Comparison of ENCODE assay signal across 16 cellular contexts in the genomic region with DNA sequence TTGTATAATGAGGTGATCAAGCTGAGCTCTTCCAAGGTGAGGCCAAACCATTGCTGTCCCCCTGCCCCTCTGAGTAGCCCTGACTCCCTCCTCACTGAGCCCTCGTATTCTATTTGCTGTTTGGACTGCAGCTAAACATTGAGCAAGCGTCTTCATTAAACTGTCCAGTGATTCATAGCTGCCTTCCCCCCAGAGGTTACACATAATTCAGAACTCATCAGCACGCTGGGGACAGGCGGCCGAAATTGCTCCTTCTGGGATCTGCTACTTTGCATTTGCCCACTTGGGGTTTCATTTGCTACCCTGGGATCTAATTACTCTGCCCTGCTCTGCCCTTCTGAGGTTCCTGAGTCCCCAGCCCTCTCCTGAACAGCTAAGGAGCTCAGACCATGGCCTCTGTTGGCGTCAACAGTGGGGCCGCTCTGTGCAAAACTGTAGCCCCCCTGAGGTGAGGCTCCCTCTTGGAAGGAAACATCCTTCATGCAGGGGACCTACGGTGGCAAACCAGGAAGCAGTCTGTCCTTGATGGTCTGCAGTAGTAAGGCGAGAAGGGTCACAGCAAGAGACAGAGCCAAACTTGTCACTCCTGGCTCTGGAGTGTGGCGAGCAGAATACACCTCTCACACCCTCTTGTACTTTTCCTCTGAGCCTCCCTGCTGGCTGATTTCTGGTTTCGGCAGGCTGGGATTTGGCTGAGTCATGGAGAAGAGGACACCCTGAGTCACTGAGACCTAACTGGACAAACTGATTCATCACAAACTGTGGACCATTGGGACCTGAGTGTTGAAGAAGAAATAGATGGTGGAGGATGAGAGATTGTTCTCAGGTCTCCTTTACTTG.
DNase-seq lines count a peak whose midpoint lies in the region; ATAC-seq and TF ChIP-seq lines count a peak whose summit lies in the region.
"Had no signal": no experiment of that assay in that cellular context is flagged by ENCODE, and none has a peak within 500 bp of the region (broad histone marks: within the 10 kb centered on the region; RNA-seq: fewer than 3 reads in every experiment).

No MANE protein-coding gene starts in this region.

- H3K79me1 ChIP-seq in H9 (ENCODE audit: insufficient read depth, low read depth, low read length, poor library complexity, severe bottlenecking) = no peaks in the 10 kb centered on the region

- H3K27ac Mint-ChIP-seq in H9 = peak overlapping the region in 1 of 3 experiments; percentile 69; a peak in 1 of 7 replicates
- peak overlapping the region; percentile 81 for H3K27ac Mint-ChIP-seq in nephron progenitor cell
- H3K27ac Mint-ChIP-seq: activated T-cell treated with anti-CD3 and anti-CD28 coated beads, Interleukin-2, amount 50 U/mL, for 72 hours had no signal

- no peak overlapping the region for H4K91ac ChIP-seq in H9 (ENCODE audit: insufficient read length, low read depth, low read length)

- TF ChIP-seq CTCF in H9 (conservative IDR thresholded peaks at IDR 0.05) (no peak), astrocyte of the spinal cord (IDR thresholded peaks at IDR 0.05; ENCODE audit: low read depth, low read length) (no peak), nephron progenitor cell (IDR thresholded peaks at IDR 0.05) (no peak)

- no peaks in the 10 kb centered on the region for H3K79me2 ChIP-seq in H9 (ENCODE audit: insufficient read depth, low read length)

- no peak overlapping the region for H2BK20ac ChIP-seq in H9 (ENCODE audit: low read depth, low read length, poor library complexity, severe bottlenecking)

- H4K20me1 ChIP-seq in H9 (ENCODE audit: control insufficient read depth, insufficient read depth, insufficient read length) = no peaks in the 10 kb centered on the region

- no peak overlapping the region for H3K9ac ChIP-seq in H9 (ENCODE audit: extremely low read depth, insufficient read length, low read length)

- no peak for ATAC-seq in GM21447 (IDR thresholded peaks at IDR 0.05; ENCODE audit: unreplicated experiment)
- ATAC-seq: activated T-cell treated with anti-CD3 and anti-CD28 coated beads, Interleukin-2, amount 50 U/mL, for 72 hours; HCT116 had no signal

- H3K4me3 ChIP-seq in astrocyte of the spinal cord (ENCODE audit: low read depth, low read length) = no peak overlapping the region
- H3K4me3 ChIP-seq: ascending aorta, PC-9 had no signal

- H3K9me3 ChIP-seq in H9 (ENCODE audit: control insufficient read depth, low read depth, low read length) = no peaks in the 10 kb centered on the region
- H3K9me3 ChIP-seq: ascending aorta had no signal

- H4K5ac ChIP-seq in H9 (ENCODE audit: insufficient read length, low read depth, low read length) = no peak overlapping the region

- no peak overlapping the region for H2BK15ac ChIP-seq in H9 (ENCODE audit: low read depth, low read length)

- H3K4me2 ChIP-seq in H9 (ENCODE audit: insufficient read depth, insufficient read length, low read length) = no peak overlapping the region
- H3K4me2 ChIP-seq: PC-9 had no signal

- no peak overlapping the region for H3K27ac ChIP-seq in H9 (ENCODE audit: insufficient read length, low read depth, low read length)
- H3K27ac ChIP-seq: ascending aorta, PC-9 had no signal

- no peaks in the 10 kb centered on the region; the same call in none of the 2 replicates for H3K27me3 Mint-ChIP-seq in H9 (ENCODE audit: low read depth)
- peaks cover 5% of the 10 kb centered on the region for H3K27me3 Mint-ChIP-seq in nephron progenitor cell (ENCODE audit: low read depth, poor library complexity)

- H2BK12ac ChIP-seq in H9 (ENCODE audit: insufficient read length, low read depth, low read length) = no peak overlapping the region

- H3K9me3 Mint-ChIP-seq in H9 = no peaks in the 10 kb centered on the region
- peaks cover 7% of the 10 kb centered on the region for H3K9me3 Mint-ChIP-seq in nephron progenitor cell
- H3K9me3 Mint-ChIP-seq: activated T-cell treated with anti-CD3 and anti-CD28 coated beads, Interleukin-2, amount 50 U/mL, for 72 hours had no signal

- H3K23me2 ChIP-seq in H9 (ENCODE audit: insufficient read length, low read depth, low read length, poor library complexity, severe bottlenecking) = no peaks in the 10 kb centered on the region

- H3K4me1 ChIP-seq in H9 (ENCODE audit: insufficient read depth, low read length) = no peaks in the 10 kb centered on the region
- H3K4me1 ChIP-seq: ascending aorta had no signal

- H2BK5ac ChIP-seq in H9 (ENCODE audit: insufficient read length, low read length) = no peak overlapping the region

- H3K4me3 Mint-ChIP-seq in H9 = no peak overlapping the region
- H3K4me3 Mint-ChIP-seq in nephron progenitor cell = peak overlapping the region; percentile 16
- H3K4me3 Mint-ChIP-seq: activated T-cell treated with anti-CD3 and anti-CD28 coated beads, Interleukin-2, amount 50 U/mL, for 72 hours had no signal

- H2BK120ac ChIP-seq in H9 (ENCODE audit: low read depth, low read length, poor library complexity, severe bottlenecking) = no peak overlapping the region

- DNase-seq in AG20443 (ENCODE audit: low spot score) (peak; percentile 66), H9 (no peak), astrocyte of the spinal cord (ENCODE audit: low read depth, low spot score) (peak; percentile 2), nephron progenitor cell (peak; percentile 16), NCI-H187 treated with DMSO at 0.1 percent for 48 hours (lab: John Stamatoyannopoulos, UW) (no peak), activated T-cell treated with anti-CD3 and anti-CD28 coated beads for 4 hours (no peak)
- DNase-seq in stimulated activated CD4-positive, alpha-beta T cell treated with anti-CD3 and anti-CD28 coated beads, Interleukin-4, amount 100 ng/mL, for 4 hours = no peak
- DNase-seq: activated CD4-positive, alpha-beta T cell treated with anti-CD3 and anti-CD28 coated beads for 4 hours; activated T-cell treated with anti-CD3 and anti-CD28 coated beads, Interleukin-2, amount 50 U/mL, for 72 hours; NCI-H1105 treated with DMSO at 0.1 percent for 48 hours; NCI-H345; PC-9; posterior cingulate gyrus had no signal

- WGBS in H9 (ENCODE audit: extremely low coverage, insufficient read length, low lambda C conversion rate) = no CpG with 5 or more reads among the region's 11 CpGs

- in situ Hi-C loops in astrocyte of the spinal cord (cut with HindIII; ENCODE audit: low sequenced_read_pairs) = no loop called here

- no peak overlapping the region for H2AK5ac ChIP-seq in H9 (ENCODE audit: insufficient read length, low read length)

- H3K36me3 Mint-ChIP-seq in H9 (ENCODE audit: insufficient read depth in 1 of 3, low read depth in 3 of 3) (no peaks in the 10 kb centered on the region), nephron progenitor cell (ENCODE audit: low read depth) (no peaks in the 10 kb centered on the region)

- no peak overlapping the region for H3K56ac ChIP-seq in H9 (ENCODE audit: insufficient read length, low read depth, low read length)

- H3K18ac ChIP-seq in H9 (ENCODE audit: insufficient read length, low read depth, low read length) = no peak overlapping the region

- no peak overlapping the region for H3K23ac ChIP-seq in H9 (ENCODE audit: insufficient read length, low read depth, low read length)

- H2AFZ ChIP-seq in H9 (ENCODE audit: low read length) = no peak overlapping the region
- H2AFZ ChIP-seq: PC-9 had no signal

- H3K14ac ChIP-seq in H9 (ENCODE audit: insufficient read depth, low read length) = peak overlapping the region; percentile 16; the same call in 1 of the 2 replicates

- no peaks in the 10 kb centered on the region for H3K27me3 ChIP-seq in H9 (ENCODE audit: insufficient read depth, low read length)
- H3K27me3 ChIP-seq: ascending aorta had no signal

- H4K8ac ChIP-seq in H9 (replicated peaks; ENCODE audit: insufficient read length, low read depth, low read length) = no peak overlapping the region

- H3K4me1 Mint-ChIP-seq in H9 = peaks cover 2 to 6% of the 10 kb centered on the region in 2 experiments; a peak in 3 of 4 replicates
- peaks cover 16% of the 10 kb centered on the region for H3K4me1 Mint-ChIP-seq in nephron progenitor cell

- no peak overlapping the region for H3K4ac ChIP-seq in H9 (ENCODE audit: low read depth, low read length)

- H3T11ph ChIP-seq in H9 (ENCODE audit: low read length) = no peak overlapping the region

Comparison
In these comparisons a context has a peak if more than half of its experiments do, and no peak if none do; other contexts are left out.
1. DNase-seq: peak in AG20443 (single experiment), astrocyte of the spinal cord (single experiment) and nephron progenitor cell (single experiment); none in H9 (single experiment), stimulated activated CD4-positive, alpha-beta T cell treated with anti-CD3 and anti-CD28 coated beads, Interleukin-4, amount 100 ng/mL, for 4 hours (0 of 2), NCI-H187 treated with DMSO at 0.1 percent for 48 hours (single experiment) and activated T-cell treated with anti-CD3 and anti-CD28 coated beads for 4 hours (single experiment).